29 cellular contexts compared by ENCODE assay signal in genomic region chr15:62566248-62566647, GRCh38.
DNase-seq lines count a peak whose midpoint lies in the region; ATAC-seq and TF ChIP-seq lines count a peak whose summit lies in the region.
"Had no signal": no experiment of that assay in that cellular context is flagged by ENCODE, and none has a peak within 500 bp of the region (broad histone marks: within the 10 kb centered on the region; RNA-seq: fewer than 3 reads in every experiment).

No MANE protein-coding gene starts in this region.

- TF ChIP-seq CTCF in endodermal cell (conservative IDR thresholded peaks at IDR 0.05) (no peak), omental fat pad (IDR thresholded peaks at IDR 0.05) (no peak)

- H3K4me1 Mint-ChIP-seq in endodermal cell = peaks cover 64% of the 10 kb centered on the region
- H3K4me1 Mint-ChIP-seq: activated CD4-positive, alpha-beta T cell treated with anti-CD3 and anti-CD28 coated beads, Interleukin-2, amount 10 ng/mL, durations not matched to agents 7 days and 5 days; activated naive CD4-positive, alpha-beta T cell treated with anti-CD3 and anti-CD28 coated beads, Interleukin-2, amount 50 U/mL, for 24 hours; activated T-helper 17 cell treated with anti-CD3 and anti-CD28 coated beads, Interleukin-2, amount 50 U/mL, for 72 hours; CD4-positive, CD25-positive, alpha-beta regulatory T cell had no signal

- peak overlapping the region; percentile 70 for H3K27ac Mint-ChIP-seq in endodermal cell
- H3K27ac Mint-ChIP-seq: activated CD4-positive, alpha-beta T cell treated with anti-CD3 and anti-CD28 coated beads, Interleukin-2, amount 10 ng/mL, durations not matched to agents 7 days and 5 days; activated naive CD4-positive, alpha-beta T cell treated with anti-CD3 and anti-CD28 coated beads, Interleukin-2, amount 50 U/mL, for 24 hours; activated T-helper 17 cell treated with anti-CD3 and anti-CD28 coated beads, Interleukin-2, amount 50 U/mL, for 72 hours; CD4-positive, CD25-positive, alpha-beta regulatory T cell; naive thymus-derived CD8-positive, alpha-beta T cell; stimulated activated naive CD8-positive, alpha-beta T cell treated with anti-CD3 and anti-CD28 coated beads, Interleukin-15, Interleukin-2, amounts not matched to agents 100 ng/mL and 50 ng/mL, for 24 hours; T-helper 2 cell treated with Interferon-gamma antibody and Interleukin-4, amounts not matched to agents 5 μg/mL and 100 μg/mL, for 36 hours had no signal

- H3K27me3 ChIP-seq in MG63 = no peaks in the 10 kb centered on the region
- H3K27me3 ChIP-seq in endodermal cell (ENCODE audit: control insufficient read depth, insufficient read depth, low read length, poor library complexity, severe bottlenecking) = no peaks in the 10 kb centered on the region
- H3K27me3 ChIP-seq: body of pancreas, tibial artery had no signal

- H3K4me3 Mint-ChIP-seq in endodermal cell = no peak overlapping the region
- H3K4me3 Mint-ChIP-seq: activated CD4-positive, alpha-beta T cell treated with anti-CD3 and anti-CD28 coated beads, Interleukin-2, amount 10 ng/mL, durations not matched to agents 7 days and 5 days; activated naive CD4-positive, alpha-beta T cell treated with anti-CD3 and anti-CD28 coated beads, Interleukin-2, amount 50 U/mL, for 24 hours; activated T-helper 17 cell treated with anti-CD3 and anti-CD28 coated beads, Interleukin-2, amount 50 U/mL, for 72 hours; CD4-positive, CD25-positive, alpha-beta regulatory T cell; naive thymus-derived CD8-positive, alpha-beta T cell; stimulated activated naive CD8-positive, alpha-beta T cell treated with anti-CD3 and anti-CD28 coated beads, Interleukin-15, Interleukin-2, amounts not matched to agents 100 ng/mL and 50 ng/mL, for 24 hours; T-helper 2 cell treated with Interferon-gamma antibody and Interleukin-4, amounts not matched to agents 5 μg/mL and 100 μg/mL, for 36 hours had no signal

- peaks cover 17% of the 10 kb centered on the region for H3K4me1 ChIP-seq in endodermal cell (ENCODE audit: control insufficient read depth, insufficient read depth, low read length)
- H3K4me1 ChIP-seq: parathyroid adenoma had no signal

- H3K4me3 ChIP-seq in MG63 (no peak overlapping the region), endodermal cell (ENCODE audit: low read length) (no peak overlapping the region)
- H3K4me3 ChIP-seq: body of pancreas, tibial artery had no signal

- 85 to 96% methylated on average over 4 to 5 of the region's 5 CpGs for WGBS in endodermal cell (ENCODE audit: insufficient coverage in 1 of 2, insufficient read length in 1 of 2), 2 experiments

- ATAC-seq in omental fat pad (ENCODE audit: low FRiP score) = peak; percentile 46
- no peak for ATAC-seq in HG02938 (IDR thresholded peaks at IDR 0.05; ENCODE audit: unreplicated experiment)
- ATAC-seq in HG02798 (IDR thresholded peaks at IDR 0.05; ENCODE audit: poor library complexity, unreplicated experiment) = no peak
- ATAC-seq: activated T-helper 17 cell treated with anti-CD3 and anti-CD28 coated beads, Interleukin-2, amount 50 U/mL, for 72 hours; body of pancreas; naive thymus-derived CD8-positive, alpha-beta T cell had no signal

- DNase-seq in EH (ENCODE audit: low read depth) = peak; percentile 24
- DNase-seq in MG63 = peak; percentile 63
- DNase-seq in endodermal cell = no peak
- no peak for DNase-seq in omental fat pad (ENCODE audit: low spot score)
- no peak for DNase-seq in GOT3 (lab: John Stamatoyannopoulos, UW)
- no peak for DNase-seq in Ammon's horn (ENCODE audit: low spot score)
- DNase-seq: activated CD4-positive, alpha-beta T cell treated with anti-CD3 and anti-CD28 coated beads, Interleukin-2, amount 10 ng/mL, durations not matched to agents 7 days and 5 days; activated CD8-positive, alpha-beta memory T cell treated with anti-CD3 and anti-CD28 coated beads, Interleukin-2, amount 50 U/mL, for 48 hours; body of pancreas; CD4-positive, CD25-positive, alpha-beta regulatory T cell; erythroblast; foreskin melanocyte; Kasumi-1; midbrain; naive thymus-derived CD8-positive, alpha-beta T cell; NCI-H1048; NCI-H1694 treated with DMSO at 0.1 percent for 48 hours; right cardiac atrium; RPMI8226; stimulated activated CD4-positive, alpha-beta T cell treated with anti-CD3 and anti-CD28 coated beads, Interleukin-15, amount 100 ng/mL, for 24 hours; tibial artery; WERI-Rb-1 had no signal

- H3K9me3 ChIP-seq in MG63 = no peaks in the 10 kb centered on the region
- H3K9me3 ChIP-seq in endodermal cell (ENCODE audit: control insufficient read depth, low read length) = no peaks in the 10 kb centered on the region
- H3K9me3 ChIP-seq: body of pancreas, tibial artery had no signal

- no peaks in the 10 kb centered on the region for H3K27me3 Mint-ChIP-seq in endodermal cell (ENCODE audit: insufficient read depth)
- H3K27me3 Mint-ChIP-seq: activated CD4-positive, alpha-beta T cell treated with anti-CD3 and anti-CD28 coated beads, Interleukin-2, amount 10 ng/mL, durations not matched to agents 7 days and 5 days had no signal

- no peak overlapping the region for H3K9ac ChIP-seq in endodermal cell (ENCODE audit: extremely low read depth, low read length, poor library complexity, severe bottlenecking)
- H3K9ac ChIP-seq: parathyroid adenoma had no signal

- no peak overlapping the region for H3K27ac ChIP-seq in endodermal cell (ENCODE audit: low read depth, low read length)
- H3K27ac ChIP-seq: body of pancreas, parathyroid adenoma, WERI-Rb-1 had no signal

- H3K36me3 ChIP-seq in MG63 = no peaks in the 10 kb centered on the region
- peaks cover 7% of the 10 kb centered on the region for H3K36me3 ChIP-seq in endodermal cell (ENCODE audit: control insufficient read depth, insufficient read depth, low read length)
- H3K36me3 ChIP-seq: tibial artery, WERI-Rb-1 had no signal

- peaks cover 11% of the 10 kb centered on the region for H3K36me3 Mint-ChIP-seq in endodermal cell (ENCODE audit: low read depth)
- H3K36me3 Mint-ChIP-seq: activated naive CD4-positive, alpha-beta T cell treated with anti-CD3 and anti-CD28 coated beads, Interleukin-2, amount 50 U/mL, for 24 hours; CD4-positive, CD25-positive, alpha-beta regulatory T cell; naive thymus-derived CD8-positive, alpha-beta T cell had no signal

- no peaks in the 10 kb centered on the region for H3K9me3 Mint-ChIP-seq in endodermal cell
- H3K9me3 Mint-ChIP-seq: activated CD4-positive, alpha-beta T cell treated with anti-CD3 and anti-CD28 coated beads, Interleukin-2, amount 10 ng/mL, durations not matched to agents 7 days and 5 days; activated naive CD4-positive, alpha-beta T cell treated with anti-CD3 and anti-CD28 coated beads, Interleukin-2, amount 50 U/mL, for 24 hours; activated T-helper 17 cell treated with anti-CD3 and anti-CD28 coated beads, Interleukin-2, amount 50 U/mL, for 72 hours; naive thymus-derived CD8-positive, alpha-beta T cell; stimulated activated naive CD8-positive, alpha-beta T cell treated with anti-CD3 and anti-CD28 coated beads, Interleukin-15, Interleukin-2, amounts not matched to agents 100 ng/mL and 50 ng/mL, for 24 hours; T-helper 2 cell treated with Interferon-gamma antibody and Interleukin-4, amounts not matched to agents 5 μg/mL and 100 μg/mL, for 36 hours had no signal

Comparison
In these comparisons a context has a peak if more than half of its experiments do, and no peak if none do; other contexts are left out.
1. DNase-seq: peak in EH (single experiment) and MG63 (single experiment); none in endodermal cell (single experiment), omental fat pad (single experiment), GOT3 (single experiment) and Ammon's horn (single experiment).